Comparison of ENCODE assay signal across 1 cellular context in the genomic region with DNA sequence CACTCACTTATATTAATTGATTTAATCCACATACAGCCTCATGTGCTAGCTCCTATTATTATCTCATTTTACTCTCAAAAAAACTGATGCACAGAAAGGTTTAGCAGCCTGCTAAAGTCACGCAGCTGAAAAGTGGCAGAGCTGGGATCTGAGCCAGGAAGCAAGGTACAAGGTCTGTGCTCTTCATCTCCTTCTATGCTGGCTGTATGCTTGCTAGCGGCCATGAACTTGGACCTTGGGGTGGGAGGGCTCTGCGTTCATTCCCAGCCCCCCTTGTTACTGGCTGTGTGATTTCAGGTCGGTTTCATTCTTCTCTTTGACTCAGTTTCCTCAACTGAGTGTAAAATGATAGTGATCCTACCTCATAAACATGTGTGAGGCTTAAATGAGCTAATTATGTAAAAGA.
TF ChIP-seq lines count a peak whose summit lies in the region.

No MANE protein-coding gene starts in this region.

TF ChIP-seq in HepG2, 621 proteins besides CTCF, POLR2A, EP300 and RAD21 (continued from another document and continues in another):
- TF ChIP-seq, protein P1, sequence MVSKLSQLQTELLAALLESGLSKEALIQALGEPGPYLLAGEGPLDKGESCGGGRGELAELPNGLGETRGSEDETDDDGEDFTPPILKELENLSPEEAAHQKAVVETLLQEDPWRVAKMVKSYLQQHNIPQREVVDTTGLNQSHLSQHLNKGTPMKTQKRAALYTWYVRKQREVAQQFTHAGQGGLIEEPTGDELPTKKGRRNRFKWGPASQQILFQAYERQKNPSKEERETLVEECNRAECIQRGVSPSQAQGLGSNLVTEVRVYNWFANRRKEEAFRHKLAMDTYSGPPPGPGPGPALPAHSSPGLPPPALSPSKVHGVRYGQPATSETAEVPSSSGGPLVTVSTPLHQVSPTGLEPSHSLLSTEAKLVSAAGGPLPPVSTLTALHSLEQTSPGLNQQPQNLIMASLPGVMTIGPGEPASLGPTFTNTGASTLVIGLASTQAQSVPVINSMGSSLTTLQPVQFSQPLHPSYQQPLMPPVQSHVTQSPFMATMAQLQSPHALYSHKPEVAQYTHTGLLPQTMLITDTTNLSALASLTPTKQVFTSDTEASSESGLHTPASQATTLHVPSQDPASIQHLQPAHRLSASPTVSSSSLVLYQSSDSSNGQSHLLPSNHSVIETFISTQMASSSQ (IDR thresholded peaks at IDR 0.05; ENCODE audit: low read depth) = no peak
- TF ChIP-seq, protein P1 (CRISPR knock-in tag; IDR thresholded peaks at IDR 0.05; ENCODE audit: borderline replicate concordance) = 0 out of 2 replicates have a peak, but pooled peaks have one; percentile 33
- TF ChIP-seq SALL1 (CRISPR knock-in tag; IDR thresholded peaks at IDR 0.05) (peak; percentile 76), GATAD2A (CRISPR knock-in tag; IDR thresholded peaks at IDR 0.05) (no peak), ZNF260 (CRISPR knock-in tag; IDR thresholded peaks at IDR 0.05; ENCODE audit: borderline replicate concordance, low read depth) (no peak), ZEB1 (IDR thresholded peaks at IDR 0.05; ENCODE audit: insufficient replicate concordance, low read depth) (no peak), SIX4 (CRISPR knock-in tag; IDR thresholded peaks at IDR 0.05) (no peak), ZNF503 (CRISPR knock-in tag; IDR thresholded peaks at IDR 0.05) (peak; percentile 54; the same call in 1 of the 2 replicates), ZNF770 (CRISPR knock-in tag; IDR thresholded peaks at IDR 0.05) (no peak), PHF5A (CRISPR knock-in tag; IDR thresholded peaks at IDR 0.05; ENCODE audit: low read depth, unreplicated experiment) (no peak), EED (CRISPR knock-in tag; IDR thresholded peaks at IDR 0.05) (no peak), TCF12 (IDR thresholded peaks at IDR 0.05) (no peak), TCF12 (CRISPR knock-in tag; IDR thresholded peaks at IDR 0.05) (0 out of 2 replicates have a peak, but pooled peaks have one; percentile 59), ZNF101 (CRISPR knock-in tag; IDR thresholded peaks at IDR 0.05; ENCODE audit: borderline replicate concordance, low read depth) (no peak), E2F1 (CRISPR knock-in tag; IDR thresholded peaks at IDR 0.05) (no peak), HOXA5 (CRISPR knock-in tag; IDR thresholded peaks at IDR 0.05) (no peak), CCDC6 (CRISPR knock-in tag; IDR thresholded peaks at IDR 0.05) (no peak), ZMYM3 (CRISPR knock-in tag; IDR thresholded peaks at IDR 0.05) (peak; percentile 98), ZNF737 (CRISPR knock-in tag; IDR thresholded peaks at IDR 0.05; ENCODE audit: borderline replicate concordance) (no peak), TOPORS (CRISPR knock-in tag; IDR thresholded peaks at IDR 0.05) (no peak), MAFG (CRISPR knock-in tag; IDR thresholded peaks at IDR 0.05) (no peak), ZNF263 (CRISPR knock-in tag; IDR thresholded peaks at IDR 0.05) (no peak), XBP1 (CRISPR knock-in tag; IDR thresholded peaks at IDR 0.05) (no peak), JDP2 (CRISPR knock-in tag; IDR thresholded peaks at IDR 0.05; ENCODE audit: borderline replicate concordance) (no peak), CHCHD3 (CRISPR knock-in tag; IDR thresholded peaks at IDR 0.05) (no peak), ZNF281 (CRISPR knock-in tag; IDR thresholded peaks at IDR 0.05; ENCODE audit: borderline replicate concordance) (peak; percentile 77; the same call in 1 of the 2 replicates), ZFP37 (CRISPR knock-in tag; IDR thresholded peaks at IDR 0.05; ENCODE audit: borderline replicate concordance) (no peak), IRF2 (CRISPR knock-in tag; IDR thresholded peaks at IDR 0.05) (no peak), ZFP36L1 (CRISPR knock-in tag; IDR thresholded peaks at IDR 0.05) (no peak), FOSL2 (CRISPR knock-in tag; IDR thresholded peaks at IDR 0.05) (peak; percentile 48; the same call in 1 of the 2 replicates), BRCA1 (CRISPR knock-in tag; IDR thresholded peaks at IDR 0.05) (no peak)
- TF ChIP-seq, protein P2, sequence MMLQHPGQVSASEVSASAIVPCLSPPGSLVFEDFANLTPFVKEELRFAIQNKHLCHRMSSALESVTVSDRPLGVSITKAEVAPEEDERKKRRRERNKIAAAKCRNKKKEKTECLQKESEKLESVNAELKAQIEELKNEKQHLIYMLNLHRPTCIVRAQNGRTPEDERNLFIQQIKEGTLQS (CRISPR knock-in tag; IDR thresholded peaks at IDR 0.05) = no peak
- TF ChIP-seq, protein P3, sequence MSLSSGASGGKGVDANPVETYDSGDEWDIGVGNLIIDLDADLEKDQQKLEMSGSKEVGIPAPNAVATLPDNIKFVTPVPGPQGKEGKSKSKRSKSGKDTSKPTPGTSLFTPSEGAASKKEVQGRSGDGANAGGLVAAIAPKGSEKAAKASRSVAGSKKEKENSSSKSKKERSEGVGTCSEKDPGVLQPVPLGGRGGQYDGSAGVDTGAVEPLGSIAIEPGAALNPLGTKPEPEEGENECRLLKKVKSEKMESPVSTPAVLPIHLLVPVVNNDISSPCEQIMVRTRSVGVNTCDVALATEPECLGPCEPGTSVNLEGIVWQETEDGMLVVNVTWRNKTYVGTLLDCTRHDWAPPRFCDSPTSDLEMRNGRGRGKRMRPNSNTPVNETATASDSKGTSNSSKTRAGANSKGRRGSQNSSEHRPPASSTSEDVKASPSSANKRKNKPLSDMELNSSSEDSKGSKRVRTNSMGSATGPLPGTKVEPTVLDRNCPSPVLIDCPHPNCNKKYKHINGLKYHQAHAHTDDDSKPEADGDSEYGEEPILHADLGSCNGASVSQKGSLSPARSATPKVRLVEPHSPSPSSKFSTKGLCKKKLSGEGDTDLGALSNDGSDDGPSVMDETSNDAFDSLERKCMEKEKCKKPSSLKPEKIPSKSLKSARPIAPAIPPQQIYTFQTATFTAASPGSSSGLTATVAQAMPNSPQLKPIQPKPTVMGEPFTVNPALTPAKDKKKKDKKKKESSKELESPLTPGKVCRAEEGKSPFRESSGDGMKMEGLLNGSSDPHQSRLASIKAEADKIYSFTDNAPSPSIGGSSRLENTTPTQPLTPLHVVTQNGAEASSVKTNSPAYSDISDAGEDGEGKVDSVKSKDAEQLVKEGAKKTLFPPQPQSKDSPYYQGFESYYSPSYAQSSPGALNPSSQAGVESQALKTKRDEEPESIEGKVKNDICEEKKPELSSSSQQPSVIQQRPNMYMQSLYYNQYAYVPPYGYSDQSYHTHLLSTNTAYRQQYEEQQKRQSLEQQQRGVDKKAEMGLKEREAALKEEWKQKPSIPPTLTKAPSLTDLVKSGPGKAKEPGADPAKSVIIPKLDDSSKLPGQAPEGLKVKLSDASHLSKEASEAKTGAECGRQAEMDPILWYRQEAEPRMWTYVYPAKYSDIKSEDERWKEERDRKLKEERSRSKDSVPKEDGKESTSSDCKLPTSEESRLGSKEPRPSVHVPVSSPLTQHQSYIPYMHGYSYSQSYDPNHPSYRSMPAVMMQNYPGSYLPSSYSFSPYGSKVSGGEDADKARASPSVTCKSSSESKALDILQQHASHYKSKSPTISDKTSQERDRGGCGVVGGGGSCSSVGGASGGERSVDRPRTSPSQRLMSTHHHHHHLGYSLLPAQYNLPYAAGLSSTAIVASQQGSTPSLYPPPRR (CRISPR knock-in tag; IDR thresholded peaks at IDR 0.05; ENCODE audit: borderline replicate concordance) = peak; percentile 31; the same call in 1 of the 2 replicates
- TF ChIP-seq, protein P4, sequence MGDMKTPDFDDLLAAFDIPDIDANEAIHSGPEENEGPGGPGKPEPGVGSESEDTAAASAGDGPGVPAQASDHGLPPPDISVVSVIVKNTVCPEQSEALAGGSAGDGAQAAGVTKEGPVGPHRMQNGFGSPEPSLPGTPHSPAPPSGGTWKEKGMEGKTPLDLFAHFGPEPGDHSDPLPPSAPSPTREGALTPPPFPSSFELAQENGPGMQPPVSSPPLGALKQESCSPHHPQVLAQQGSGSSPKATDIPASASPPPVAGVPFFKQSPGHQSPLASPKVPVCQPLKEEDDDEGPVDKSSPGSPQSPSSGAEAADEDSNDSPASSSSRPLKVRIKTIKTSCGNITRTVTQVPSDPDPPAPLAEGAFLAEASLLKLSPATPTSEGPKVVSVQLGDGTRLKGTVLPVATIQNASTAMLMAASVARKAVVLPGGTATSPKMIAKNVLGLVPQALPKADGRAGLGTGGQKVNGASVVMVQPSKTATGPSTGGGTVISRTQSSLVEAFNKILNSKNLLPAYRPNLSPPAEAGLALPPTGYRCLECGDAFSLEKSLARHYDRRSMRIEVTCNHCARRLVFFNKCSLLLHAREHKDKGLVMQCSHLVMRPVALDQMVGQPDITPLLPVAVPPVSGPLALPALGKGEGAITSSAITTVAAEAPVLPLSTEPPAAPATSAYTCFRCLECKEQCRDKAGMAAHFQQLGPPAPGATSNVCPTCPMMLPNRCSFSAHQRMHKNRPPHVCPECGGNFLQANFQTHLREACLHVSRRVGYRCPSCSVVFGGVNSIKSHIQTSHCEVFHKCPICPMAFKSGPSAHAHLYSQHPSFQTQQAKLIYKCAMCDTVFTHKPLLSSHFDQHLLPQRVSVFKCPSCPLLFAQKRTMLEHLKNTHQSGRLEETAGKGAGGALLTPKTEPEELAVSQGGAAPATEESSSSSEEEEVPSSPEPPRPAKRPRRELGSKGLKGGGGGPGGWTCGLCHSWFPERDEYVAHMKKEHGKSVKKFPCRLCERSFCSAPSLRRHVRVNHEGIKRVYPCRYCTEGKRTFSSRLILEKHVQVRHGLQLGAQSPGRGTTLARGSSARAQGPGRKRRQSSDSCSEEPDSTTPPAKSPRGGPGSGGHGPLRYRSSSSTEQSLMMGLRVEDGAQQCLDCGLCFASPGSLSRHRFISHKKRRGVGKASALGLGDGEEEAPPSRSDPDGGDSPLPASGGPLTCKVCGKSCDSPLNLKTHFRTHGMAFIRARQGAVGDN (CRISPR knock-in tag; IDR thresholded peaks at IDR 0.05) = no peak
